In genomic region chr7:26100940-26101339, GRCh38 we compare ENCODE assay signal across 10 cellular contexts. TPM values are rescaled to one million over a fixed set of nuclear protein-coding genes. Genes with fewer than 3 reads are reported as not detected.
DNase-seq lines count a peak whose midpoint lies in the region; ATAC-seq, FAIRE-seq and TF ChIP-seq lines count a peak whose summit lies in the region.
"Had no signal": no experiment of that assay in that cellular context is flagged by ENCODE, and none has a peak within 500 bp of the region (broad histone marks: within the 10 kb centered on the region; RNA-seq: fewer than 3 reads in every experiment).

No MANE protein-coding gene starts in this region.

- ATAC-seq in HG03175 (IDR thresholded peaks at IDR 0.05; ENCODE audit: unreplicated experiment), result peak; percentile 29
- no peak for ATAC-seq in GM18907 (IDR thresholded peaks at IDR 0.05; ENCODE audit: unreplicated experiment)
- ATAC-seq in GM21619 (IDR thresholded peaks at IDR 0.05; ENCODE audit: unreplicated experiment), result no peak

- WGBS in small intestine, 3 donors, result 78 to 93% (median 88%) methylated on average over 11 of the region's 11 CpGs

- H3K36me3 ChIP-seq in ascending aorta (no peaks in the 10 kb centered on the region), mucosa of rectum (ENCODE audit: control insufficient read depth in 2 of 2, insufficient read depth in 2 of 2, low read length in 2 of 2) (no peaks in the 10 kb centered on the region), small intestine (ENCODE audit: control insufficient read depth in 2 of 2, insufficient read depth in 2 of 2, low read length in 2 of 2) (no peaks in the 10 kb centered on the region)

- H3K4me1 ChIP-seq in ascending aorta (no peaks in the 10 kb centered on the region), mucosa of rectum (ENCODE audit: control insufficient read depth in 2 of 2, insufficient read depth in 2 of 2, low read length in 2 of 2) (peaks cover 0 to 3% of the 10 kb centered on the region in 2 donors), small intestine (ENCODE audit: control insufficient read depth in 2 of 2, insufficient read depth in 1 of 2, low read depth in 1 of 2, low read length in 1 of 2) (no peaks in the 10 kb centered on the region)

- FAIRE-seq in small intestine (lab: Jason Lieb, UNC), result no peak

- DNase-seq in G401 (ENCODE audit: low spot score) (peak; percentile 19), ascending aorta (ENCODE audit: low spot score in 2 of 2) (no peak), globus pallidus (ENCODE audit: low spot score) (no peak), small intestine (no peak)
- DNase-seq: activated CD8-positive, alpha-beta memory T cell treated with anti-CD3 and anti-CD28 coated beads, Interleukin-2, amount 10 ng/mL, durations not matched to agents 7 days and 5 days had no signal

- peak overlapping the region in 1 of 2 donors; percentile 45 for H3K9ac ChIP-seq in mucosa of rectum (ENCODE audit: low read depth in 1 of 2, low read length in 2 of 2)

- H3K4me3 ChIP-seq in ascending aorta (peak overlapping the region; percentile 26 to 40), mucosa of rectum (ENCODE audit: low read length in 2 of 2) (no peak overlapping the region), small intestine (ENCODE audit: low read depth in 1 of 2, low read length in 2 of 2) (no peak overlapping the region)

- no peaks in the 10 kb centered on the region for H3K27me3 ChIP-seq in ascending aorta
- H3K27me3 ChIP-seq in mucosa of rectum (ENCODE audit: control insufficient read depth in 2 of 2, insufficient read depth in 2 of 2, low read length in 2 of 2), result no peaks in the 10 kb centered on the region
- no peaks in the 10 kb centered on the region for H3K27me3 ChIP-seq in small intestine (ENCODE audit: control insufficient read depth in 2 of 2, insufficient read depth in 2 of 2, low read length in 2 of 2)

- TF ChIP-seq CTCF in ascending aorta (IDR thresholded peaks at IDR 0.05), result no peak

- intact Hi-C loops in ascending aorta (cut with DNase I), result no loop called here

- H3K9me3 ChIP-seq in ascending aorta (no peaks in the 10 kb centered on the region), mucosa of rectum (ENCODE audit: control insufficient read depth in 2 of 2, low read length in 2 of 2) (no peaks in the 10 kb centered on the region), small intestine (ENCODE audit: control insufficient read depth, low read depth) (no peaks in the 10 kb centered on the region)

- H3K27ac ChIP-seq in ascending aorta, result peak overlapping the region in 1 of 2 donors; percentile 17
- peak overlapping the region; percentile 38 to 55 for H3K27ac ChIP-seq in mucosa of rectum (ENCODE audit: low read depth in 2 of 2, low read length in 2 of 2)
- H3K27ac ChIP-seq in small intestine (ENCODE audit: low read depth in 1 of 2, low read length in 1 of 2), result peak overlapping the region in 1 of 2 donors; percentile 62
- H3K27ac ChIP-seq: epithelial cell of prostate had no signal

- in situ Hi-C loops in G401 (cut with HindIII; ENCODE audit: low sequenced_read_pairs), result no loop called here

RNA-seq across cellular contexts. Expression of gene NFE2L3, which starts 51.1 kb away (rescaled TPM):
- total RNA-seq in G401 (2014; rRNA removed; shearing (Covaris generic)), result 211 and 236 TPM in 2 replicates
- 10.0 TPM for total RNA-seq in ascending aorta
- 10 to 100 TPM in 1 of 3 donors, 1 to 10 TPM in 2; 1.8 to 12.5 (median 2.7) TPM for polyA plus RNA-seq in small intestine

Comparison
In these comparisons a context has a peak if more than half of its experiments do, and no peak if none do; other contexts are left out.
1. H3K4me3 ChIP-seq: peak in ascending aorta (2 of 2); none in mucosa of rectum (0 of 2) and small intestine (0 of 2).
2. RNA of gene NFE2L3, which starts 51.1 kb away (total RNA-seq): 211 to 236 TPM in G401; 10.0 TPM in ascending aorta (single experiment); every median in the first group is over 10 times any median in the second.